In genomic region chr19:5145521-5146511, GRCh38 we compare ENCODE assay signal across 25 cellular contexts.
DNase-seq lines count a peak whose midpoint lies in the region; ATAC-seq lines count a peak whose summit lies in the region.
"Had no signal": no experiment of that assay in that cellular context is flagged by ENCODE, and none has a peak within 500 bp of the region (broad histone marks: within the 10 kb centered on the region; RNA-seq: fewer than 3 reads in every experiment).

No MANE protein-coding gene starts in this region.

- peak overlapping the region; percentile 57 for H3K18ac ChIP-seq in neuronal stem cell (ENCODE audit: low read length)

- H3K27me3 ChIP-seq in neuronal stem cell (ENCODE audit: control insufficient read depth in 3 of 3, insufficient read depth in 3 of 3, low read depth in 1 of 3, low read length in 3 of 3) (no peaks in the 10 kb centered on the region), aorta (ENCODE audit: control insufficient read depth in 1 of 2, insufficient read depth in 2 of 2, low read length in 1 of 2) (no peaks in the 10 kb centered on the region)
- H3K27me3 ChIP-seq: hepatocyte, MG63 had no signal

- H3K4me2 ChIP-seq in neuronal stem cell (ENCODE audit: insufficient read depth, low read length, poor library complexity, severe bottlenecking) = no peak overlapping the region
- H3K4me2 ChIP-seq: A549, GM23338, hepatocyte, KMS-11 had no signal

- intact Hi-C loops in Right ventricle myocardium superior (cut with DNase I) = no loop called here
- intact Hi-C loops in cardiac septum (cut with DNase I) = no loop called here
- intact Hi-C loops in left ventricle myocardium superior (cut with micrococcal nuclease) = no loop called here
- intact Hi-C loops in aorta (cut with DNase I) = loop anchor here in 1 of 2 donors (2.0 kb wide), 1 partner anchor 61 kb away; no protein-coding TSS in a partner anchor

- H3K36me3 ChIP-seq in neuronal stem cell (replicated peaks in 1 of 2; ENCODE audit: control insufficient read depth in 2 of 2, insufficient read depth in 2 of 2, low read length in 2 of 2) (peaks cover 10 to 62% of the 10 kb centered on the region in 2 donors), aorta (ENCODE audit: control insufficient read depth in 1 of 2, insufficient read depth in 2 of 2, low read length in 1 of 2) (peaks cover 0 to 3% of the 10 kb centered on the region in 2 donors)
- H3K36me3 ChIP-seq: MG63 had no signal

- H3K4me1 ChIP-seq in neuronal stem cell (ENCODE audit: control insufficient read depth in 2 of 2, insufficient read depth in 1 of 2, low read depth in 1 of 2, low read length in 2 of 2) = peaks cover 0 to 8% of the 10 kb centered on the region in 2 donors
- no peaks in the 10 kb centered on the region for H3K4me1 ChIP-seq in aorta (ENCODE audit: control insufficient read depth in 1 of 2, insufficient read depth in 2 of 2, low read length in 2 of 2)
- H3K4me1 ChIP-seq: A549 had no signal

- peak overlapping the region; percentile 26 for H2AK5ac ChIP-seq in neuronal stem cell (ENCODE audit: low read depth, low read length)

- no peak overlapping the region for H2BK15ac ChIP-seq in neuronal stem cell (ENCODE audit: low read length)

- H2AFZ ChIP-seq in neuronal stem cell (ENCODE audit: low read length) = no peak overlapping the region
- H2AFZ ChIP-seq: GM23338, hepatocyte had no signal

- no peak overlapping the region for H3K23ac ChIP-seq in neuronal stem cell (ENCODE audit: low read depth, low read length, poor library complexity)

- peaks cover 4% of the 10 kb centered on the region for H3K79me1 ChIP-seq in neuronal stem cell (ENCODE audit: low read depth, low read length)

- peak; percentile 39 for DNase-seq in Right ventricle myocardium superior
- DNase-seq in cardiac septum (ENCODE audit: low spot score) = no peak
- DNase-seq in left ventricle myocardium superior = peak; percentile 21
- DNase-seq in neuronal stem cell (ENCODE audit: low spot score) = no peak
- peak; percentile 50 to 72 for DNase-seq in aorta
- DNase-seq in NCI-H524 treated with DMSO at 0.1 percent for 48 hours (lab: John Stamatoyannopoulos, UW) = no peak
- no peak for DNase-seq in anterior cingulate cortex (lab: John Stamatoyannopoulos, UW)
- DNase-seq: activated CD4-positive, alpha-beta T cell treated with anti-CD3 and anti-CD28 coated beads for 1 hour; Calu3; CD4-positive, CD25-positive, alpha-beta regulatory T cell; DMS79 treated with DMSO at 0.1 percent for 48 hours; GDM1; mammary epithelial cell; MG63; NCI-H2081; NCI-H526; PC-3; SHP77; stimulated activated naive CD8-positive, alpha-beta T cell treated with anti-CD3 and anti-CD28 coated beads, Interleukin-15, Interleukin-2, amounts not matched to agents 100 U/mL and 50 U/mL, for 24 hours had no signal

- no peak overlapping the region for H2BK5ac ChIP-seq in neuronal stem cell (ENCODE audit: low read length)

- 100% methylated on average over 1 of the region's 52 CpGs; no CpG with 5 or more reads in 1 of the 2 donors for WGBS in neuronal stem cell (ENCODE audit: extremely low coverage in 2 of 2, insufficient read length in 2 of 2, insufficient replicate concordance in 1 of 2), 2 donors
- 94% methylated on average over 50 to 52 of the region's 52 CpGs for WGBS in aorta, 2 donors

- H3K27ac ChIP-seq in neuronal stem cell (replicated peaks; ENCODE audit: low read length) = no peak overlapping the region
- no peak overlapping the region for H3K27ac ChIP-seq in aorta (ENCODE audit: low read depth in 1 of 2, low read length in 2 of 2)
- H3K27ac ChIP-seq: A549, hepatocyte, KMS-11 had no signal

- no peak overlapping the region for H4K8ac ChIP-seq in neuronal stem cell (ENCODE audit: low read depth, low read length)

- H3K4ac ChIP-seq in neuronal stem cell (ENCODE audit: low read length) = no peak overlapping the region

- no peak for ATAC-seq in Right ventricle myocardium superior (ENCODE audit: poor library complexity)
- no peak for ATAC-seq in left ventricle myocardium superior
- ATAC-seq in aorta (ENCODE audit: low FRiP score) = no peak
- no peak for ATAC-seq in HG03108 (IDR thresholded peaks at IDR 0.05; ENCODE audit: unreplicated experiment)
- ATAC-seq: A549; activated T-helper 17 cell treated with anti-CD3 and anti-CD28 coated beads, Interleukin-2, amount 50 U/mL, for 72 hours; GM23338; PC-3; stimulated activated naive CD8-positive, alpha-beta T cell treated with anti-CD3 and anti-CD28 coated beads, Interleukin-15, Interleukin-2, amounts not matched to agents 100 U/mL and 50 U/mL, for 24 hours had no signal

- no peak overlapping the region for H3K14ac ChIP-seq in neuronal stem cell (ENCODE audit: low read length)

- H4K91ac ChIP-seq in neuronal stem cell (ENCODE audit: low read depth, low read length, poor library complexity) = no peak overlapping the region

- peak overlapping the region; percentile 60 for H3K9ac ChIP-seq in neuronal stem cell (ENCODE audit: low read depth, low read length, poor library complexity)
- H3K9ac ChIP-seq: KMS-11 had no signal

- no peak overlapping the region for H2BK120ac ChIP-seq in neuronal stem cell (ENCODE audit: low read depth, low read length)

- H3K9me3 ChIP-seq in neuronal stem cell (replicated peaks in 1 of 2; ENCODE audit: control insufficient read depth in 2 of 2, insufficient read depth in 1 of 2, low read depth in 1 of 2, low read length in 2 of 2) = no peaks in the 10 kb centered on the region
- H3K9me3 ChIP-seq in aorta (ENCODE audit: control insufficient read depth, low read length) = no peaks in the 10 kb centered on the region
- H3K9me3 ChIP-seq: A549, MG63 had no signal

- no peak overlapping the region for H3K4me3 ChIP-seq in neuronal stem cell (ENCODE audit: low read length in 2 of 2)
- H3K4me3 ChIP-seq in aorta (ENCODE audit: low read length in 2 of 2) = no peak overlapping the region
- H3K4me3 ChIP-seq: A549, GM23338, hepatocyte, MG63 had no signal

- H2BK12ac ChIP-seq in neuronal stem cell (ENCODE audit: low read length) = no peak overlapping the region

Comparison
In these comparisons a context has a peak if more than half of its experiments do, and no peak if none do; other contexts are left out.
1. DNase-seq: peak in Right ventricle myocardium superior (single experiment), left ventricle myocardium superior (single experiment) and aorta (2 of 2); none in cardiac septum (single experiment), neuronal stem cell (single experiment), NCI-H524 treated with DMSO at 0.1 percent for 48 hours (single experiment) and anterior cingulate cortex (0 of 58).